9 cellular contexts compared by ENCODE assay signal in the genomic region with DNA sequence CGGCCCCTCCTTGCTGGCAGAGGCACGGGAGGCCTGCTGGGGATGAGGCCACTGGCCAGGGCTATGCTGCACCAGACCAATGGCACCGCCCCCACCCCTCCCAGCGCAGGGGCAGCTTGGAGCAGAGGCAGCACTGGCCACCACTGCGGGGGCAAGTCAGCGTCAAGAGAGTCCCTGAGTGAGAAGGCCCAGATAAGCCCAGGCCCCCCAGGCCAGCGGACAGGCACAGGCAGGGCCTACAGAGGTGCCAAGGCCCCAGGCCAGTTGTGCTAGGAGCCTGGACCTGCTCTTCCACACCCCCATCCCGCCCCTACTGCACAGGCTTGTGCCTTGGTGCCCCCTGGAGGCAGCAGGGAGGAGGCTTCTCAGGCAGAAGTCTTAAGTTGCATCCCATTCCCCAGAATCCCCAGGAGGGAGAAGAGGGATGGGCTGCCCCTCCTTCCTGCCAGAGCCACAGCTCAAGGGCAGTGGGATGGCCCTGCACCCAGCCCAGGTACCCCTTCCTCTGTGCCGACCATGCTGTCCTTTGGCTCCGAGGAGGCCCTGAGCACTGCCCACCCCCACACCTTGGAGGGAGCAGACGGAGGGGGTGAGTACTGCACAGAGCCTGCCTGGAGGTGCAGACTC. TPM values are rescaled to one million over a fixed set of nuclear protein-coding genes. Genes with fewer than 3 reads are reported as not detected.
DNase-seq lines count a peak whose midpoint lies in the region; ATAC-seq and TF ChIP-seq lines count a peak whose summit lies in the region.
"Had no signal": no experiment of that assay in that cellular context is flagged by ENCODE, and none has a peak within 500 bp of the region (broad histone marks: within the 10 kb centered on the region; RNA-seq: fewer than 3 reads in every experiment).

No MANE protein-coding gene starts in this region.

- no peaks in the 10 kb centered on the region for H3K27me3 ChIP-seq in ovary

- TF ChIP-seq POLR2A in ovary (IDR thresholded peaks at IDR 0.05): peak; percentile 13

- intact Hi-C loops in ovary (cut with DNase I): loop anchor here in 3 of 4 donors (5.0 to 10.0 kb wide), 4 partner anchors 33 to 371 kb away; a partner anchor contains a TSS

- ATAC-seq in GM21576 (IDR thresholded peaks at IDR 0.05; ENCODE audit: unreplicated experiment): no peak

- no peak for TF ChIP-seq EP300 in ovary (IDR thresholded peaks at IDR 0.05)

- no peaks in the 10 kb centered on the region for H3K36me3 ChIP-seq in ovary

- peaks cover 12% of the 10 kb centered on the region for H3K4me1 ChIP-seq in ovary (ENCODE audit: insufficient read depth)

- DNase-seq in AG10803 (ENCODE audit: low read depth) (peak; percentile 80), GM13977 (ENCODE audit: low spot score) (peak; percentile 46), NCI-H526 treated with DMSO at 0.1 percent for 48 hours (lab: John Stamatoyannopoulos, UW) (peak; percentile 7), globus pallidus (ENCODE audit: low spot score) (peak; percentile 79), ovary (peak; percentile 82 to 87 (median 85))
- peak; percentile 49 to 55 for DNase-seq in activated T-cell treated with anti-CD3 and anti-CD28 coated beads, Interleukin-2, amount 50 U/mL, for 48 hours
- no peak for DNase-seq in central memory CD4-positive, alpha-beta T cell

- H3K9me3 ChIP-seq in ovary: no peaks in the 10 kb centered on the region

- H3K4me3 ChIP-seq in AG10803 (ENCODE audit: low read length) (no peak overlapping the region), ovary (no peak overlapping the region)
- H3K4me3 ChIP-seq: skin epidermis had no signal

- peak overlapping the region; percentile 9 to 50 for H3K27ac ChIP-seq in ovary

- peak; percentile 81 for TF ChIP-seq CTCF in AG10803 (conservative IDR thresholded peaks at IDR 0.05; ENCODE audit: low read length)
- TF ChIP-seq CTCF in GM13977 (IDR thresholded peaks at IDR 0.05; ENCODE audit: extremely low read depth, insufficient read depth, missing control alignments): peak; percentile 66
- peak; percentile 74 to 87 (median 84) for TF ChIP-seq CTCF in ovary (IDR thresholded peaks at IDR 0.05)

- WGBS in ovary, 3 donors: 30 to 49% (median 45%) methylated on average over 6 to 11 of the region's 11 CpGs

- in situ Hi-C loops in GM13977 (cut with MboI; ENCODE audit: low pct_unique_long_range_greater_than_20kb, low sequenced_read_pairs, unreplicated experiment): no loop called here

RNA-seq across cellular contexts. Expression of a gene that starts 35.8 kb away (rescaled TPM):
- total RNA-seq in ovary: 100 to 1,000 TPM; 213 to 462 (median 302) TPM
- 100 to 1,000 TPM; 285 to 566 TPM for polyA plus RNA-seq in ovary

RNA-seq across cellular contexts. Expression of a gene that starts 36.4 kb away (rescaled TPM):
- 10 to 100 TPM; 42.4 to 82.8 (median 65.5) TPM for total RNA-seq in ovary
- polyA plus RNA-seq in ovary: 10 to 100 TPM; 29.6 to 36.2 TPM

RNA-seq across cellular contexts. Expression of a gene that starts 43.2 kb away (rescaled TPM):
- 1 to 10 TPM; 1.3 to 5.1 (median 2.0) TPM for total RNA-seq in ovary
- 1 to 10 TPM in 1 of 2 donors, under 1 TPM in 1; 0.43 to 3.8 TPM for polyA plus RNA-seq in ovary
